Comparison of ENCODE assay signal across 26 cellular contexts in the genomic region with DNA sequence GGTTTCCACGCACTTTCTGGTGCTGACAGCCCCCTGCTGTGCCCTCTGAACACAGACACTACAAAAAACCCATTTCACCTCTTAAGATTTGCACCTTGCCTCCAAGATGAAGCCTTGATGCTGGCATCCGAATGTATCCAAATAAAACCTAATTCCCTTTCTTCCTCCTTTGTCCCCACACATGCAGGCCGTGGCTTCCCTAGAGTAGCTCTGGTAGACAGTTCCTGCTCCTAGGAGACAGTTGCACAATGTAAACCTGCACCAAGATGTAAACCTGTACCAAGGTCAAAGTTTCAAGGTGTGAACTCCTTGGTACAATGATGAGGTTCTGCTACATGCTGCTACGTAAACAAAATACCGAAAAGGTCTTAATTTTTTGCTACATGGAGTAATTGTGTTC. TPM values are rescaled to one million over a fixed set of nuclear protein-coding genes. Genes with fewer than 3 reads are reported as not detected.
A peak's percentile ranks its signal among the peaks of the same experiment; 100 is the strongest.
DNase-seq lines count a peak whose midpoint lies in the region; ATAC-seq, FAIRE-seq and TF ChIP-seq lines count a peak whose summit lies in the region.
"Had no signal": no experiment of that assay in that cellular context is flagged by ENCODE, and none has a peak within 500 bp of the region (broad histone marks: within the 10 kb centered on the region; RNA-seq: fewer than 3 reads in every experiment).

No MANE protein-coding gene starts in this region.

- H3K9me3 ChIP-seq in mucosa of rectum (ENCODE audit: control insufficient read depth in 2 of 2, low read length in 2 of 2): no peaks in the 10 kb centered on the region
- H3K9me3 ChIP-seq in HAP-1: no peaks in the 10 kb centered on the region
- H3K9me3 ChIP-seq: MG63, thoracic aorta had no signal

- H3K4me1 Mint-ChIP-seq in activated naive CD4-positive, alpha-beta T cell treated with anti-CD3 and anti-CD28 coated beads, Interleukin-2, amount 50 U/mL, for 24 hours: peaks cover 41% of the 10 kb centered on the region
- peaks cover 26% of the 10 kb centered on the region for H3K4me1 Mint-ChIP-seq in activated B cell treated with CpG ODN at 0.5 μM for 24 hours

- no peak for TF ChIP-seq CTCF in activated B cell treated with CpG ODN at 0.5 μM for 24 hours (IDR thresholded peaks at IDR 0.05)

- CTCF ChIA-PET in activated B cell treated with CpG ODN at 0.5 μM for 24 hours (lab: Charles Lee): no interaction called here

- peaks cover 3% of the 10 kb centered on the region for H3K36me3 Mint-ChIP-seq in activated naive CD4-positive, alpha-beta T cell treated with anti-CD3 and anti-CD28 coated beads, Interleukin-2, amount 50 U/mL, for 24 hours
- H3K36me3 Mint-ChIP-seq in activated B cell treated with CpG ODN at 0.5 μM for 24 hours (ENCODE audit: low read depth): no peaks in the 10 kb centered on the region
- H3K36me3 Mint-ChIP-seq: stimulated activated memory B cell treated with anti-CD40 and anti-IgM and Interleukin-4, amounts not matched to agents 10 μg/mL and 1 μg/mL and 100 μg/mL, for 72 hours had no signal

- no peak overlapping the region for H3K4me3 ChIP-seq in mucosa of rectum (ENCODE audit: low read length in 2 of 2)
- H3K4me3 ChIP-seq in HAP-1: no peak overlapping the region
- H3K4me3 ChIP-seq: K562, MG63 had no signal

- H3K27ac ChIP-seq in mucosa of rectum (ENCODE audit: low read depth in 2 of 2, low read length in 2 of 2): peak overlapping the region; percentile 56 to 67
- H3K27ac ChIP-seq: thoracic aorta had no signal

- H3K4me1 ChIP-seq in mucosa of rectum (ENCODE audit: control insufficient read depth in 2 of 2, insufficient read depth in 2 of 2, low read length in 2 of 2) (peaks cover 3 to 7% of the 10 kb centered on the region in 2 donors), HAP-1 (no peaks in the 10 kb centered on the region)

- intact Hi-C loops in activated B cell treated with CpG ODN at 0.5 μM for 24 hours (cut with micrococcal nuclease): no loop called here

- no peak overlapping the region for H3K27ac Mint-ChIP-seq in activated naive CD4-positive, alpha-beta T cell treated with anti-CD3 and anti-CD28 coated beads, Interleukin-2, amount 50 U/mL, for 24 hours
- H3K27ac Mint-ChIP-seq in activated B cell treated with CpG ODN at 0.5 μM for 24 hours: no peak overlapping the region
- H3K27ac Mint-ChIP-seq: stimulated activated memory B cell treated with anti-CD40 and anti-IgM and Interleukin-4, amounts not matched to agents 10 μg/mL and 1 μg/mL and 100 μg/mL, for 72 hours; T-helper 2 cell treated with Interferon-gamma antibody and Interleukin-4, amounts not matched to agents 5 μg/mL and 100 μg/mL, for 36 hours had no signal

- H3K9ac ChIP-seq in mucosa of rectum (ENCODE audit: low read depth in 1 of 2, low read length in 2 of 2): no peak overlapping the region

- FAIRE-seq in urothelium cell line (lab: Jason Lieb, UNC) (peak; percentile 82), GM19239 (lab: Jason Lieb, UNC) (no peak)
- FAIRE-seq: colon, endometrium, K562 had no signal

- no peaks in the 10 kb centered on the region for H3K9me3 Mint-ChIP-seq in activated naive CD4-positive, alpha-beta T cell treated with anti-CD3 and anti-CD28 coated beads, Interleukin-2, amount 50 U/mL, for 24 hours
- H3K9me3 Mint-ChIP-seq in activated B cell treated with CpG ODN at 0.5 μM for 24 hours: no peaks in the 10 kb centered on the region
- H3K9me3 Mint-ChIP-seq: stimulated activated memory B cell treated with anti-CD40 and anti-IgM and Interleukin-4, amounts not matched to agents 10 μg/mL and 1 μg/mL and 100 μg/mL, for 72 hours; T-helper 2 cell treated with Interferon-gamma antibody and Interleukin-4, amounts not matched to agents 5 μg/mL and 100 μg/mL, for 36 hours had no signal

- in situ Hi-C loops in HAP-1 (cut with MboI; ENCODE audit: low sequenced_read_pairs): no loop called here

- no peak for ATAC-seq in activated B cell treated with CpG ODN at 0.5 μM for 24 hours (ENCODE audit: low read depth)
- no peak for ATAC-seq in GM18861 (IDR thresholded peaks at IDR 0.05; ENCODE audit: unreplicated experiment)
- ATAC-seq: K562; SK-N-SH treated with all-trans-retinoic acid at 6 μM for 48 hours; stimulated activated memory B cell treated with anti-CD40 and anti-IgM and Interleukin-4, amounts not matched to agents 10 μg/mL and 1 μg/mL and 100 μg/mL, for 72 hours had no signal

- H3K36me3 ChIP-seq in mucosa of rectum (ENCODE audit: control insufficient read depth in 2 of 2, insufficient read depth in 2 of 2, low read length in 2 of 2) (no peaks in the 10 kb centered on the region), HAP-1 (replicated peaks) (no peaks in the 10 kb centered on the region)
- H3K36me3 ChIP-seq: MG63, thoracic aorta had no signal

- H3K27me3 Mint-ChIP-seq in activated naive CD4-positive, alpha-beta T cell treated with anti-CD3 and anti-CD28 coated beads, Interleukin-2, amount 50 U/mL, for 24 hours: peaks cover 57% of the 10 kb centered on the region
- H3K27me3 Mint-ChIP-seq in activated B cell treated with CpG ODN at 0.5 μM for 24 hours: peaks cover 51% of the 10 kb centered on the region

- H3K4me3 Mint-ChIP-seq in activated naive CD4-positive, alpha-beta T cell treated with anti-CD3 and anti-CD28 coated beads, Interleukin-2, amount 50 U/mL, for 24 hours: peak overlapping the region; percentile 40
- H3K4me3 Mint-ChIP-seq in activated B cell treated with CpG ODN at 0.5 μM for 24 hours: peak overlapping the region; percentile 17
- H3K4me3 Mint-ChIP-seq: T-helper 2 cell treated with Interferon-gamma antibody and Interleukin-4, amounts not matched to agents 5 μg/mL and 100 μg/mL, for 36 hours had no signal

- no peak for DNase-seq in activated naive CD4-positive, alpha-beta T cell treated with anti-CD3 and anti-CD28 coated beads, Interleukin-2, amount 50 U/mL, for 16 hours
- DNase-seq in activated B cell treated with CpG ODN at 0.5 μM for 24 hours (no peak), urothelium cell line (ENCODE audit: low spot score) (no peak), HAP-1 (ENCODE audit: low spot score in 2 of 2) (no peak), GM19239 (ENCODE audit: insufficient read length, low spot score) (no peak)
- DNase-seq: activated CD4-positive, alpha-beta T cell treated with anti-CD3 and anti-CD28 coated beads, Interleukin-2, amount 50 U/mL, for 4 hours; activated CD8-positive, alpha-beta memory T cell treated with anti-CD3 and anti-CD28 coated beads, Interleukin-2, amount 50 U/mL, for 4 hours; EL; NCI-H146; NCI-H524; stimulated activated CD4-positive, alpha-beta T cell treated with anti-CD3 and anti-CD28 coated beads, Interleukin-2, amount 100 ng/mL, for 24 hours had no signal

- POLR2A ChIA-PET in activated B cell treated with CpG ODN at 0.5 μM for 24 hours (lab: Charles Lee): no interaction called here

- H3K27me3 ChIP-seq in mucosa of rectum (ENCODE audit: control insufficient read depth in 2 of 2, insufficient read depth in 2 of 2, low read length in 2 of 2) (peaks cover 3 to 5% of the 10 kb centered on the region in 2 donors), HAP-1 (ENCODE audit: low read depth) (no peaks in the 10 kb centered on the region)
- H3K27me3 ChIP-seq: MG63 had no signal

RNA-seq across cellular contexts. Expression of a gene that starts 0.6 kb away (rescaled TPM):
- not detected in 2 replicates for total RNA-seq in activated B cell treated with CpG ODN at 0.5 μM for 24 hours
- total RNA-seq: A172, H4, K562, pulmonary artery endothelial cell, skeletal muscle tissue, thoracic aorta had no signal

RNA-seq across cellular contexts. Expression of a gene that starts 40.3 kb away (rescaled TPM):
- total RNA-seq in activated B cell treated with CpG ODN at 0.5 μM for 24 hours: 145 and 156 TPM in 2 replicates
